ENCODE assay signal across 18 cellular contexts in the genomic region with DNA sequence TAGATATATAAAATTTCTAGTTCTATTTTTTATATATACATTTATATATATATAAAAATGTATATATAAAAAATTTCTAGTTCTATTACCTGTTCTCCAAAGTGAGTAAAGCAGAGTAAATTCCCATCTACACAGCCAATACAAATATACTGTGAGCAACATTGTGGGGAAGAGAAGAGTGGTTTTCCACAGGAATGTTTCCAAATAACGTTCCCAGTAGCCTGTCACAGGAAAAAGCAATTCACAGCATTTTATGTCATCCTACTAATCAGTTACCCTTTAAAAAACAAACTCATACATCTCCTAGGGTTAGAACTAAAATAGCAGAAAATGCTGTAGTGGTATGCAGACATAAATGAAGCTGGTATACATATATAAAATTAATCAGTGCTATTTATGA. TPM values are rescaled to one million over a fixed set of nuclear protein-coding genes. Genes with fewer than 3 reads are reported as not detected.
A peak's percentile ranks its signal among the peaks of the same experiment; 100 is the strongest.
DNase-seq lines count a peak whose midpoint lies in the region; ATAC-seq, FAIRE-seq and TF ChIP-seq lines count a peak whose summit lies in the region.
"Had no signal": no experiment of that assay in that cellular context is flagged by ENCODE, and none has a peak within 500 bp of the region (broad histone marks: within the 10 kb centered on the region; RNA-seq: fewer than 3 reads in every experiment).

No MANE protein-coding gene starts in this region.

- DNase-seq in astrocyte of the hippocampus (ENCODE audit: low read depth, low spot score) (peak; percentile 84), kidney epithelial cell (ENCODE audit: low read depth) (peak; percentile 31), stromal cell of bone marrow (ENCODE audit: low read depth) (peak; percentile 18), NCI-H748 (lab: John Stamatoyannopoulos, UW; ENCODE audit: unreplicated experiment) (no peak), COR-L47 (lab: John Stamatoyannopoulos, UW) (no peak)
- DNase-seq: Calu3; CD4-positive, CD25-positive, alpha-beta regulatory T cell; DMS 273 treated with DMSO at 0.1 percent for 48 hours; GM23248; IMR-90; KBM-7 had no signal

- peak; percentile 6 for FAIRE-seq in G401.6 (lab: Jason Lieb, UNC)
- FAIRE-seq: GM12892, H54 had no signal

- ATAC-seq in GM21619 (IDR thresholded peaks at IDR 0.05; ENCODE audit: unreplicated experiment), result no peak
- ATAC-seq in GM18511 (IDR thresholded peaks at IDR 0.05; ENCODE audit: unreplicated experiment), result no peak
- ATAC-seq: HCT116 had no signal

- no peaks in the 10 kb centered on the region for H3K27me3 ChIP-seq in kidney epithelial cell (ENCODE audit: control insufficient read depth, insufficient read depth, low read length)
- H3K27me3 ChIP-seq: BLaER1 treated with 17β-estradiol and CSF1 and Interleukin-3, amounts not matched to agents 10 nM and 100 nM had no signal

- no peak overlapping the region for H3K4me3 ChIP-seq in kidney epithelial cell (ENCODE audit: low read depth, low read length)
- H3K4me3 ChIP-seq: BLaER1 treated with 17β-estradiol and CSF1 and Interleukin-3, amounts not matched to agents 10 nM and 100 nM; GM23248 had no signal

- TF ChIP-seq CTCF in kidney epithelial cell (IDR thresholded peaks at IDR 0.05; ENCODE audit: insufficient read depth, low read length, poor library complexity, severe bottlenecking), result no peak

- H3K36me3 ChIP-seq in kidney epithelial cell (ENCODE audit: control insufficient read depth, insufficient read depth, low read length), result no peaks in the 10 kb centered on the region

RNA-seq across cellular contexts. Expression of a gene that starts 44.5 kb away (rescaled TPM):
- total RNA-seq in kidney epithelial cell, result 8.8 and 10.4 TPM in 2 replicates

Comparison
In these comparisons a context has a peak if more than half of its experiments do, and no peak if none do; other contexts are left out.
1. DNase-seq: peak in astrocyte of the hippocampus (single experiment), kidney epithelial cell (single experiment) and stromal cell of bone marrow (single experiment); none in NCI-H748 (single experiment) and COR-L47 (single experiment).